In genomic region chr14:45251912-45252311, GRCh38 we compare ENCODE assay signal across 8 cellular contexts. TPM values are rescaled to one million over a fixed set of nuclear protein-coding genes. Genes with fewer than 3 reads are reported as not detected.
DNase-seq lines count a peak whose midpoint lies in the region; ATAC-seq and TF ChIP-seq lines count a peak whose summit lies in the region.

No MANE protein-coding gene starts in this region.

- TF ChIP-seq CTCF in GM13977 (IDR thresholded peaks at IDR 0.05; ENCODE audit: extremely low read depth, insufficient read depth, missing control alignments) (no peak), left lung (IDR thresholded peaks at IDR 0.05) (no peak), uterus (IDR thresholded peaks at IDR 0.05) (no peak)

- peak overlapping the region; percentile 94 to 95 for H3K27ac ChIP-seq in left lung
- peak overlapping the region in 1 of 2 donors; percentile 90 for H3K27ac ChIP-seq in uterus

- no peaks in the 10 kb centered on the region for H3K27me3 ChIP-seq in left lung
- no peaks in the 10 kb centered on the region for H3K27me3 ChIP-seq in uterus

- ATAC-seq in HG02763 (IDR thresholded peaks at IDR 0.05; ENCODE audit: unreplicated experiment) = peak; percentile 65
- peak; percentile 13 for ATAC-seq in left lung

- H3K4me1 ChIP-seq in left lung (peaks cover 5 to 67% of the 10 kb centered on the region in 2 donors), uterus (no peaks in the 10 kb centered on the region)

- H3K9me3 ChIP-seq in left lung = no peaks in the 10 kb centered on the region
- no peaks in the 10 kb centered on the region for H3K9me3 ChIP-seq in uterus

- in situ Hi-C loops in ACHN (cut with HindIII; ENCODE audit: low pct_ligation_motif_present, low pct_unique_long_range_greater_than_20kb, low sequenced_read_pairs) = no loop called here
- in situ Hi-C loops in GM13977 (cut with MboI; ENCODE audit: low pct_unique_long_range_greater_than_20kb, low sequenced_read_pairs, unreplicated experiment) = no loop called here

- no peak for TF ChIP-seq POLR2A in uterus (IDR thresholded peaks at IDR 0.05)

- H3K4me3 ChIP-seq in left lung (peak overlapping the region; percentile 66 to 68), uterus (peak overlapping the region; percentile 75 to 87)

- H3K36me3 ChIP-seq in left lung = no peaks in the 10 kb centered on the region
- no peaks in the 10 kb centered on the region for H3K36me3 ChIP-seq in uterus

- DNase-seq in ACHN = peak; percentile 35
- DNase-seq in GM13977 (ENCODE audit: low spot score) = peak; percentile 76
- peak; percentile 6 for DNase-seq in NCI-H2227 (lab: John Stamatoyannopoulos, UW; ENCODE audit: unreplicated experiment)
- DNase-seq in amniotic epithelial cell (ENCODE audit: low read depth) = peak; percentile 39
- DNase-seq in left lung = no peak
- no peak for DNase-seq in uterus
- DNase-seq in retina = no peak

- intact Hi-C loops in left lung (cut with DNase I) (no loop called here), uterus (cut with DNase I; ENCODE audit: low total_unique reads) (no loop called here)

RNA-seq across cellular contexts. Expression of gene MIS18BP1, which starts 1.1 kb away (rescaled TPM):
- 10 to 100 TPM; 22.2 to 22.3 TPM for total RNA-seq in left lung
- 10 to 100 TPM in 3 of 4 donors, 1 to 10 TPM in 1; 8.7 to 73.7 (median 25.8) TPM for total RNA-seq in uterus

Comparison
In these comparisons a context has a peak if more than half of its experiments do, and no peak if none do; other contexts are left out.
1. DNase-seq: peak in ACHN (single experiment), GM13977 (single experiment), NCI-H2227 (single experiment) and amniotic epithelial cell (single experiment); none in left lung (0 of 2), uterus (0 of 2) and retina (single experiment).